ENCODE assay signal across 31 cellular contexts in the genomic region with DNA sequence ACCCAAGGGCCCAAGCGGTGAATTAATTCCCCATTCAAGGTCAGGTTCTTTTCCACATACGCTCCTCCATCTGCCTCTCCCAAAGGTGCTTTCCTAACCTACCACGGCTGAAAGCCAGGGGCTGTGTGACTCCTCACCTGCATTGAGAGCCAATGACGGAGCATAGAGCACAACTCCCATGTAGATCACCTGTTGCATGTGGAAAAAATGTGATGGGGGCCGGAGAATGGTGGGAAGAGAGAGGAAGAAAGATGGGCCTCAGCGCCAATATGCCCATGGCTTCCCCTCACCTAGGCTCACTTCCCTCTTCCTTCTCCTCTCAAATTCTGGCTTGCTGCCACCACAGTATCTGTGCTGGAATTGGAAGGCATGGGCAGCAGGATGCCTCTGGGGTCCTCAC. TPM values are rescaled to one million over a fixed set of nuclear protein-coding genes. Genes with fewer than 3 reads are reported as not detected.
"Had no signal": no experiment of that assay in that cellular context is flagged by ENCODE, and none has a peak within 500 bp of the region (broad histone marks: within the 10 kb centered on the region; RNA-seq: fewer than 3 reads in every experiment).

No MANE protein-coding gene starts in this region.

- H3K4me3 Mint-ChIP-seq: mesothelial cell of epicardium; natural killer cell; stimulated activated memory B cell treated with anti-CD40 and anti-IgM and Interleukin-4, amounts not matched to agents 10 μg/mL and 1 μg/mL and 100 μg/mL, for 72 hours; stimulated activated naive CD8-positive, alpha-beta T cell treated with anti-CD3 and anti-CD28 coated beads, Interleukin-15, amount 100 ng/mL, for 72 hours; type B pancreatic cell had no signal

- H3K9me3 ChIP-seq: left ventricle myocardium inferior, pancreas, prostate gland, tibial nerve, uterus had no signal

- H3K27ac ChIP-seq: left ventricle myocardium inferior, pancreas, prostate gland, tibial nerve, uterus had no signal

- H3K4me3 ChIP-seq: left ventricle myocardium inferior, lung, pancreas, prostate gland, smooth muscle cell, tibial nerve, uterus had no signal

- H3K27me3 ChIP-seq: pancreas, tibial nerve, uterus had no signal

- H3K36me3 ChIP-seq: pancreas, uterus had no signal

- ATAC-seq: natural killer cell; pancreas; right cardiac atrium; stimulated activated memory B cell treated with anti-CD40 and anti-IgM and Interleukin-4, amounts not matched to agents 10 μg/mL and 1 μg/mL and 100 μg/mL, for 72 hours; stimulated activated naive CD8-positive, alpha-beta T cell treated with anti-CD3 and anti-CD28 coated beads, Interleukin-15, amount 100 ng/mL, for 72 hours had no signal

- H3K27ac Mint-ChIP-seq: mesothelial cell of epicardium; natural killer cell; stimulated activated memory B cell treated with anti-CD40 and anti-IgM and Interleukin-4, amounts not matched to agents 10 μg/mL and 1 μg/mL and 100 μg/mL, for 72 hours; type B pancreatic cell had no signal

- FAIRE-seq: pancreas had no signal

- H3K4me2 ChIP-seq: smooth muscle cell had no signal

- DNase-seq: islet precursor cell; left ventricle myocardium inferior; mesendoderm; naive B cell; natural killer cell; pancreas; posterior cingulate gyrus; retina; right cardiac atrium; stimulated activated CD4-positive, alpha-beta T cell treated with anti-CD3 and anti-CD28 coated beads, Interleukin-1b, Interleukin-23, amount 100 ng/mL, for 48 hours; stimulated activated CD4-positive, alpha-beta T cell treated with anti-CD3 and anti-CD28 coated beads, Interleukin-2, amount 100 ng/mL, for 48 hours; stimulated activated CD4-positive, alpha-beta T cell treated with anti-CD3 and anti-CD28 coated beads, Interleukin-4, amount 100 ng/mL, for 4 hours; stimulated activated CD8-positive, alpha-beta memory T cell treated with anti-CD3 and anti-CD28 coated beads, Interleukin-4, amount 100 ng/mL, for 48 hours; stimulated activated naive CD4-positive, alpha-beta T cell treated with Interleukin-2 at 50 U/mL for 16 hours; stimulated activated naive CD8-positive, alpha-beta T cell treated with anti-CD3 and anti-CD28 coated beads, Interleukin-15, amount 100 ng/mL, for 72 hours; substantia nigra; uterus had no signal

- H3K9me3 Mint-ChIP-seq: mesothelial cell of epicardium; naive B cell; natural killer cell; stimulated activated memory B cell treated with anti-CD40 and anti-IgM and Interleukin-4, amounts not matched to agents 10 μg/mL and 1 μg/mL and 100 μg/mL, for 72 hours; stimulated activated naive CD8-positive, alpha-beta T cell treated with anti-CD3 and anti-CD28 coated beads, Interleukin-15, amount 100 ng/mL, for 72 hours; type B pancreatic cell had no signal

- H3K27me3 Mint-ChIP-seq: naive B cell; stimulated activated memory B cell treated with anti-CD40 and anti-IgM and Interleukin-4, amounts not matched to agents 10 μg/mL and 1 μg/mL and 100 μg/mL, for 72 hours; stimulated activated naive CD8-positive, alpha-beta T cell treated with anti-CD3 and anti-CD28 coated beads, Interleukin-15, amount 100 ng/mL, for 72 hours; type B pancreatic cell had no signal

- H3K4me1 ChIP-seq: prostate gland had no signal

RNA-seq across cellular contexts. Expression of a gene that starts 56.5 kb away (rescaled TPM):
- total RNA-seq: mononuclear cell, natural killer cell, omental fat pad, smooth muscle cell, ureter had no signal
- polyA plus RNA-seq: neural cell had no signal

RNA-seq across cellular contexts. Expression of a gene that starts 57.5 kb away (rescaled TPM):
- total RNA-seq: kidney epithelial cell, lower leg skin, mesothelial cell of epicardium, mononuclear cell, natural killer cell, smooth muscle cell, temporal lobe, tibial nerve had no signal
- polyA plus RNA-seq: neural cell, pancreas, smooth muscle cell had no signal
